ENCODE assay signal across 9 cellular contexts in genomic region chr2:36562973-36563532, GRCh38. TPM values are rescaled to one million over a fixed set of nuclear protein-coding genes. Genes with fewer than 3 reads are reported as not detected.
DNase-seq lines count a peak whose midpoint lies in the region; ATAC-seq, FAIRE-seq and TF ChIP-seq lines count a peak whose summit lies in the region.
"Had no signal": no experiment of that assay in that cellular context is flagged by ENCODE, and none has a peak within 500 bp of the region (broad histone marks: within the 10 kb centered on the region; RNA-seq: fewer than 3 reads in every experiment).

No MANE protein-coding gene starts in this region.

- no peak overlapping the region for H2AK5ac ChIP-seq in trophoblast cell (ENCODE audit: low read length)

- H3K4me2 ChIP-seq in trophoblast cell (ENCODE audit: low read length) = peak overlapping the region; percentile 15

- WGBS in trophoblast cell (ENCODE audit: extremely low coverage, insufficient coverage, insufficient read length) = no CpG with 5 or more reads among the region's 3 CpGs

- H3K27ac ChIP-seq in Panc1 (ENCODE audit: low read length) = peak overlapping the region; percentile 99
- H3K27ac ChIP-seq in epithelial cell of prostate = peak overlapping the region; percentile 93
- H3K27ac ChIP-seq in trophoblast cell (ENCODE audit: low read depth, low read length) = peak overlapping the region; percentile 74

- no peaks in the 10 kb centered on the region for H3K27me3 ChIP-seq in Panc1 (ENCODE audit: control insufficient read depth, insufficient read depth, low read length)
- no peaks in the 10 kb centered on the region for H3K27me3 ChIP-seq in trophoblast cell (ENCODE audit: insufficient read depth, low read length)

- no peak for FAIRE-seq in GM12891 (lab: Jason Lieb, UNC)

- H3K4me1 ChIP-seq in Panc1 (ENCODE audit: control insufficient read depth, insufficient read depth, low read length) (peaks cover 86% of the 10 kb centered on the region), trophoblast cell (ENCODE audit: control insufficient read depth in 1 of 2, insufficient read depth in 2 of 2, low read length in 2 of 2) (peaks cover 11 to 21% of the 10 kb centered on the region in 2 experiments)

- no peak overlapping the region for H3K14ac ChIP-seq in trophoblast cell (ENCODE audit: low read length)

- H3K23ac ChIP-seq in trophoblast cell (ENCODE audit: low read length) = no peak overlapping the region

- ATAC-seq in Panc1 (no peak), GM18520 (IDR thresholded peaks at IDR 0.05; ENCODE audit: unreplicated experiment) (no peak)
- ATAC-seq: esophagus mucosa had no signal

- H2AFZ ChIP-seq in trophoblast cell (ENCODE audit: insufficient read depth, low read length, poor library complexity) = no peak overlapping the region

- no peak overlapping the region for H2BK12ac ChIP-seq in trophoblast cell (ENCODE audit: low read length)

- H3K18ac ChIP-seq in trophoblast cell (ENCODE audit: low read length) = no peak overlapping the region

- in situ Hi-C loops in Panc1 (cut with HindIII; ENCODE audit: low pct_unique_long_range_greater_than_20kb, low sequenced_read_pairs) = no loop called here

- H4K12ac ChIP-seq in trophoblast cell (ENCODE audit: low read depth, low read length) = no peak overlapping the region

- DNase-seq in ELR (ENCODE audit: low read depth) (peak; percentile 54), Panc1 (ENCODE audit: low read depth, low spot score) (no peak), epithelial cell of prostate (ENCODE audit: low read depth, low spot score) (no peak), trophoblast cell (peak; percentile 73 to 92), GM12891 (ENCODE audit: insufficient read length, low spot score) (no peak), DMS 273 (lab: John Stamatoyannopoulos, UW; ENCODE audit: unreplicated experiment) (no peak)
- no peak for DNase-seq in activated CD4-positive, alpha-beta T cell treated with anti-CD3 and anti-CD28 coated beads, Interleukin-2, amount 50 U/mL, for 1 hour

- peaks cover 12% of the 10 kb centered on the region; the same call in 1 of the 2 replicates for H3K36me3 ChIP-seq in Panc1 (ENCODE audit: control insufficient read depth, insufficient read depth, low read length)
- H3K36me3 ChIP-seq in trophoblast cell (ENCODE audit: control insufficient read depth in 1 of 2, insufficient read depth in 2 of 2, low read length in 2 of 2) = peaks cover 2 to 5% of the 10 kb centered on the region in 2 experiments

- TF ChIP-seq CTCF in Panc1 (IDR thresholded peaks at IDR 0.05) = no peak

- POLR2A ChIA-PET in Panc1 (lab: Charles Lee) = no interaction called here

- H2BK120ac ChIP-seq in trophoblast cell (ENCODE audit: insufficient read depth, low read length, poor library complexity) = no peak overlapping the region

- no peak overlapping the region for H3K9ac ChIP-seq in trophoblast cell (ENCODE audit: low read length)

- H3K4me3 ChIP-seq in Panc1 (ENCODE audit: low read depth in 2 of 2, low read length in 2 of 2) = peak overlapping the region in 1 of 2 experiments; percentile 13; a peak in 2 of 4 replicates
- H3K4me3 ChIP-seq in trophoblast cell (ENCODE audit: low read depth, low read length) = no peak overlapping the region

- H3K79me2 ChIP-seq in trophoblast cell (ENCODE audit: control insufficient read depth, insufficient read depth, low read length, poor library complexity) = no peaks in the 10 kb centered on the region

- H2BK5ac ChIP-seq in trophoblast cell (ENCODE audit: low read depth, low read length, poor library complexity) = no peak overlapping the region

- intact Hi-C loops in Panc1 (cut with micrococcal nuclease; ENCODE audit: unreplicated experiment) = loop anchor here (5.0 to 10.0 kb wide), 2 partner anchors 99 to 222 kb away; no protein-coding TSS in a partner anchor

- BruUV-seq in Panc1 (replicated peaks; lab: Mats Ljungman, UMichigan) = no TSS peak

- no peaks in the 10 kb centered on the region for H3K9me3 ChIP-seq in Panc1 (ENCODE audit: control insufficient read depth, insufficient read depth, low read depth, low read length)
- no peaks in the 10 kb centered on the region for H3K9me3 ChIP-seq in trophoblast cell (ENCODE audit: insufficient read depth, low read depth, low read length)

- no peak for TF ChIP-seq POLR2A in GM12891 (IDR thresholded peaks at IDR 0.05; ENCODE audit: low read depth, low read length)

- no peak overlapping the region for H3K4ac ChIP-seq in trophoblast cell (ENCODE audit: low read depth, low read length)

- H3K79me1 ChIP-seq in trophoblast cell (ENCODE audit: low read length) = peaks cover 14% of the 10 kb centered on the region

- H4K91ac ChIP-seq in trophoblast cell (ENCODE audit: low read depth, low read length) = peak overlapping the region; percentile 66

- CTCF ChIA-PET in Panc1 (lab: Charles Lee) = interaction anchor here (1.2 kb wide), 1 partner anchor 101 kb away, joined by 3 read pairs; no protein-coding TSS in a partner anchor

- no peak overlapping the region for H4K8ac ChIP-seq in trophoblast cell (ENCODE audit: low read depth, low read length)

TF ChIP-seq in GM12891, 5 proteins besides CTCF, POLR2A, EP300 and RAD21:
- TF ChIP-seq TAF1 (IDR thresholded peaks at IDR 0.05; ENCODE audit: low read depth, low read length) (no peak), SPI1 (IDR thresholded peaks at IDR 0.05; ENCODE audit: low read depth, low read length) (no peak), POU2F2 (IDR thresholded peaks at IDR 0.05; ENCODE audit: low read depth, low read length) (no peak), POLR2AphosphoS5 (IDR thresholded peaks at IDR 0.05; ENCODE audit: low read depth, low read length) (no peak)

RNA-seq across cellular contexts. Expression of gene FEZ2, which starts 34.9 kb away (rescaled TPM):
- total RNA-seq in Panc1 (2021; ENCODE audit: unreplicated experiment) = 51.1 TPM
- 37.1 TPM for polyA plus RNA-seq in Panc1 (2012; ENCODE audit: insufficient read length)
- 85.6 and 85.8 TPM in 2 replicates for polyA plus RNA-seq in trophoblast cell (2013)
- 5.0 TPM for polyA plus RNA-seq in GM12891 (2012; ENCODE audit: low read depth, missing spikeins)

Comparison
In these comparisons a context has a peak if more than half of its experiments do, and no peak if none do; other contexts are left out.
1. DNase-seq: peak in ELR (single experiment) and trophoblast cell (2 of 2); none in Panc1 (single experiment), epithelial cell of prostate (single experiment), activated CD4-positive, alpha-beta T cell treated with anti-CD3 and anti-CD28 coated beads, Interleukin-2, amount 50 U/mL, for 1 hour (single experiment), GM12891 (single experiment) and DMS 273 (single experiment).
2. Peak in every context shown above with its lines, with median percentiles within 50 percentile points of each other: H3K27ac ChIP-seq.